15 cellular contexts compared by ENCODE assay signal in genomic region chr4:109010534-109010933, GRCh38.
A peak's percentile ranks its signal among the peaks of the same experiment; 100 is the strongest.
DNase-seq lines count a peak whose midpoint lies in the region; ATAC-seq and TF ChIP-seq lines count a peak whose summit lies in the region.
"Had no signal": no experiment of that assay in that cellular context is flagged by ENCODE, and none has a peak within 500 bp of the region (broad histone marks: within the 10 kb centered on the region; RNA-seq: fewer than 3 reads in every experiment).

No MANE protein-coding gene starts in this region.

- H3K27ac ChIP-seq in BLaER1 (no peak overlapping the region), WERI-Rb-1 (peak overlapping the region; percentile 24)

- H3K4me1 Mint-ChIP-seq in glutamatergic neuron (ENCODE audit: low read depth, unreplicated experiment): peaks cover 32% of the 10 kb centered on the region
- peaks cover 36% of the 10 kb centered on the region for H3K4me1 Mint-ChIP-seq in osteocyte (ENCODE audit: unreplicated experiment)
- H3K4me1 Mint-ChIP-seq: CD14-positive monocyte had no signal

- H3K9me3 Mint-ChIP-seq in glutamatergic neuron (ENCODE audit: unreplicated experiment): no peaks in the 10 kb centered on the region
- no peaks in the 10 kb centered on the region for H3K9me3 Mint-ChIP-seq in osteocyte (ENCODE audit: unreplicated experiment)

- peak overlapping the region; percentile 94 for H3K27ac Mint-ChIP-seq in glutamatergic neuron (ENCODE audit: unreplicated experiment)
- H3K27ac Mint-ChIP-seq in osteocyte (ENCODE audit: unreplicated experiment): peak overlapping the region; percentile 63
- H3K27ac Mint-ChIP-seq: CD14-positive monocyte had no signal

- H3K27me3 ChIP-seq in BLaER1 (no peaks in the 10 kb centered on the region), WERI-Rb-1 (ENCODE audit: insufficient read depth, low read depth, severe bottlenecking) (no peaks in the 10 kb centered on the region)

- H3K36me3 ChIP-seq in BLaER1 (0 out of 2 replicates have a peak, but pooled peaks cover 8% of the 10 kb centered on the region), WERI-Rb-1 (no peaks in the 10 kb centered on the region)

- ATAC-seq in HG03354 (IDR thresholded peaks at IDR 0.05; ENCODE audit: poor library complexity, severe bottlenecking, unreplicated experiment): no peak
- ATAC-seq: HepG2, SK-N-SH treated with all-trans-retinoic acid at 6 μM for 48 hours had no signal

- peaks cover 12% of the 10 kb centered on the region for H3K4me1 ChIP-seq in BLaER1

- H3K27me3 Mint-ChIP-seq in glutamatergic neuron (ENCODE audit: unreplicated experiment) (peaks cover 2% of the 10 kb centered on the region), osteocyte (ENCODE audit: unreplicated experiment) (no peaks in the 10 kb centered on the region)

- no peaks in the 10 kb centered on the region for H3K36me3 Mint-ChIP-seq in glutamatergic neuron (ENCODE audit: unreplicated experiment)
- H3K36me3 Mint-ChIP-seq in osteocyte (ENCODE audit: unreplicated experiment): no peaks in the 10 kb centered on the region
- H3K36me3 Mint-ChIP-seq: CD14-positive monocyte had no signal

- H3K4me3 Mint-ChIP-seq in glutamatergic neuron (ENCODE audit: unreplicated experiment) (peak overlapping the region; percentile 57), osteocyte (ENCODE audit: unreplicated experiment) (no peak overlapping the region)
- H3K4me3 Mint-ChIP-seq: CD14-positive monocyte had no signal

- no peak overlapping the region for H3K4me3 ChIP-seq in BLaER1
- H3K4me3 ChIP-seq in WERI-Rb-1 (ENCODE audit: low read depth, low read length): no peak overlapping the region

- H3K9me3 ChIP-seq in BLaER1: peaks cover 17% of the 10 kb centered on the region
- H3K9me3 ChIP-seq in WERI-Rb-1 (ENCODE audit: severe bottlenecking): peaks cover 2% of the 10 kb centered on the region

- H3K9ac ChIP-seq in BLaER1: no peak overlapping the region

- peak overlapping the region; percentile 18 for H3K4me2 ChIP-seq in BLaER1

- TF ChIP-seq CTCF in WERI-Rb-1 (IDR thresholded peaks at IDR 0.05; ENCODE audit: low read depth, low read length): no peak
- TF ChIP-seq CTCF in glutamatergic neuron (IDR thresholded peaks at IDR 0.05; ENCODE audit: partially characterized antibody, unreplicated experiment): no peak
- TF ChIP-seq CTCF in osteocyte (IDR thresholded peaks at IDR 0.05): no peak

- no peak for DNase-seq in WERI-Rb-1
- no peak for DNase-seq in glutamatergic neuron
- DNase-seq in osteocyte (ENCODE audit: extremely low spot score, unreplicated experiment): no peak
- no peak for DNase-seq in SIG-M5 (lab: John Stamatoyannopoulos, UW)
- DNase-seq in OCI-M1 (lab: John Stamatoyannopoulos, UW): no peak
- DNase-seq in activated effector memory CD4-positive, alpha-beta T cell treated with Interleukin-2 at 50 U/mL for 16 hours: no peak
- DNase-seq: DND-41, NCI-H1436, NCI-H2029, Right ventricle myocardium superior had no signal

- H4K20me1 ChIP-seq in BLaER1: no peaks in the 10 kb centered on the region
